ENCODE assay signal across 25 cellular contexts in the genomic region with DNA sequence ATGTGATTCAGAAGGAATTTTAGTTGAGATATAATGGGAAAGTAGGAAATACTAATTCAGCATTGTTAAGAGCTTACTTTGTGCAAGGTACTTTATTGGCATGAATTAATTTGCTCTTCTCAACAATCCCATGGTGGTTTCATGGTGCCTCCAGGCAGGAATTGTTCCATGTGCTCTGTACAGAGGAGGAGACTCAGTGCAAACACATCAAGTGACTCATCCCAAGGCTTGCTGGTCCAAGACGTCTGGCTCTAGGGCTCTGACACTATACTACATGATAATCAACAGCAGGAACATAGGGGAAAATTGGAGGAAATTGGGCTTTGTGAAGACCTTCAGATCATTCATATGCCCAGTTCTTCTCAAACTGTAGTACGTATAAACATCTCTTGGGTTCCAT.
DNase-seq lines count a peak whose midpoint lies in the region; ATAC-seq, FAIRE-seq and TF ChIP-seq lines count a peak whose summit lies in the region.
"Had no signal": no experiment of that assay in that cellular context is flagged by ENCODE, and none has a peak within 500 bp of the region (broad histone marks: within the 10 kb centered on the region; RNA-seq: fewer than 3 reads in every experiment).

No MANE protein-coding gene starts in this region.

- in situ Hi-C loops in IMR-90 (cut with MboI; ENCODE audit: low sequenced_read_pairs) = no loop called here
- in situ Hi-C loops in brain microvascular endothelial cell (cut with HindIII; ENCODE audit: low pct_ligation_motif_present, low sequenced_read_pairs) = no loop called here
- in situ Hi-C loops in HepG2 (cut with HindIII; ENCODE audit: extremely low pct_ligation_motif_present, low pct_unique_long_range_greater_than_20kb) = loop anchor here (25.0 kb wide), 1 partner anchor 1205 kb away; no protein-coding TSS in a partner anchor

- TF ChIP-seq RAD21 in IMR-90 (IDR thresholded peaks at IDR 0.05; ENCODE audit: low read length) (no peak), HepG2 (CRISPR knock-in tag; IDR thresholded peaks at IDR 0.05) (no peak)

- H4K20me1 ChIP-seq in IMR-90 (ENCODE audit: insufficient read depth, low read length) (peaks cover 19% of the 10 kb centered on the region; the same call in 1 of the 2 replicates), HepG2 (ENCODE audit: insufficient read depth, low read length) (no peaks in the 10 kb centered on the region)

- H3K9me1 ChIP-seq in IMR-90 (ENCODE audit: insufficient read depth, low read length) = no peaks in the 10 kb centered on the region

- dilution Hi-C loops in IMR-90 (cut with HindIII; ENCODE audit: low sequenced_read_pairs, unreplicated experiment) = no loop called here

- no peaks in the 10 kb centered on the region for H3K27me3 ChIP-seq in IMR-90 (ENCODE audit: control insufficient read depth, insufficient read depth, low read length)
- H3K27me3 ChIP-seq in brain microvascular endothelial cell (replicated peaks) = no peaks in the 10 kb centered on the region
- peaks cover 0 to 13% of the 10 kb centered on the region in 2 experiments; a peak in 3 of 5 replicates for H3K27me3 ChIP-seq in HepG2 (ENCODE audit: control insufficient read depth in 1 of 2, insufficient read depth in 2 of 2, low read length in 2 of 2)
- H3K27me3 ChIP-seq in esophagus squamous epithelium = peaks cover 0 to 3% (median 0%) of the 10 kb centered on the region in 4 donors
- H3K27me3 ChIP-seq: body of pancreas had no signal

- H3K9me3 ChIP-seq in IMR-90 (ENCODE audit: control insufficient read depth, insufficient read depth, low read length) = no peaks in the 10 kb centered on the region
- H3K9me3 ChIP-seq in HepG2 (ENCODE audit: low read length) = no peaks in the 10 kb centered on the region
- H3K9me3 ChIP-seq in esophagus squamous epithelium = no peaks in the 10 kb centered on the region
- H3K9me3 ChIP-seq: body of pancreas, neutrophil, SK-N-SH had no signal

- H4K91ac ChIP-seq in IMR-90 (ENCODE audit: insufficient read depth, low read depth, low read length) = no peak overlapping the region

- H2AFZ ChIP-seq in IMR-90 (replicated peaks; ENCODE audit: low read length, poor library complexity) (no peak overlapping the region), HepG2 (ENCODE audit: low read length) (no peak overlapping the region)

- ATAC-seq in IMR-90 (ENCODE audit: low read depth) (peak; percentile 94), HepG2 (no peak), GM21367 (IDR thresholded peaks at IDR 0.05; ENCODE audit: unreplicated experiment) (no peak), HG03108 (IDR thresholded peaks at IDR 0.05; ENCODE audit: unreplicated experiment) (no peak)
- ATAC-seq: activated T-helper 17 cell treated with anti-CD3 and anti-CD28 coated beads, Interleukin-2, amount 50 U/mL, for 72 hours; body of pancreas had no signal

- peaks cover 32 to 65% of the 10 kb centered on the region in 2 experiments for H3K79me1 ChIP-seq in IMR-90 (ENCODE audit: low read depth in 1 of 2, low read length in 2 of 2)

- no peak overlapping the region for H3K4me2 ChIP-seq in IMR-90 (ENCODE audit: low read depth, low read length)
- no peak overlapping the region for H3K4me2 ChIP-seq in HepG2 (ENCODE audit: low read depth, low read length)
- H3K4me2 ChIP-seq: SK-N-SH had no signal

- intact Hi-C loops in IMR-90 (cut with micrococcal nuclease) = loop anchor here (10.0 kb wide), 2 partner anchors 687 to 997 kb away; a partner anchor contains a TSS
- intact Hi-C loops in HepG2 (cut with micrococcal nuclease; ENCODE audit: unreplicated experiment) = no loop called here
- intact Hi-C loops in esophagus squamous epithelium (cut with DNase I) = loop anchor here (10.0 kb wide), 1 partner anchor 1207 kb away; no protein-coding TSS in a partner anchor

- TF ChIP-seq EP300 in HepG2 (IDR thresholded peaks at IDR 0.05; ENCODE audit: low read depth in 2 of 2, low read length in 2 of 2) = no peak
- no peak for TF ChIP-seq EP300 in HepG2 (CRISPR knock-in tag; IDR thresholded peaks at IDR 0.05; ENCODE audit: borderline replicate concordance)

- H3K36me3 ChIP-seq in IMR-90 (ENCODE audit: control insufficient read depth, insufficient read depth, low read length) (no peaks in the 10 kb centered on the region), brain microvascular endothelial cell (replicated peaks) (no peaks in the 10 kb centered on the region), HepG2 (replicated peaks in 1 of 2; ENCODE audit: control insufficient read depth in 1 of 2, insufficient read depth in 2 of 2, low read length in 2 of 2) (no peaks in the 10 kb centered on the region), esophagus squamous epithelium (no peaks in the 10 kb centered on the region)
- H3K36me3 ChIP-seq: neutrophil had no signal

- H3K27ac ChIP-seq in IMR-90 (ENCODE audit: insufficient read depth, low read length) (no peak overlapping the region), brain microvascular endothelial cell (no peak overlapping the region), HepG2 (ENCODE audit: extremely low read length, insufficient read depth, low read length) (no peak overlapping the region), esophagus squamous epithelium (no peak overlapping the region)
- H3K27ac ChIP-seq: body of pancreas, neutrophil, RWPE1, skin epidermis had no signal

- no peak overlapping the region for H2BK15ac ChIP-seq in IMR-90 (ENCODE audit: low read depth, low read length)

- no peaks in the 10 kb centered on the region for H3K79me2 ChIP-seq in HepG2 (ENCODE audit: insufficient read depth, low read length)

- CTCF ChIA-PET in IMR-90 (lab: Yijun Ruan, JAX) = interaction anchor here (1.1 kb wide), 1 partner anchor 19 kb away, joined by 5 read pairs; no protein-coding TSS in a partner anchor
- CTCF ChIA-PET in HepG2 (lab: Yijun Ruan, JAX; ENCODE audit: low intra/inter-chr PET ratio, low total read pairs) = no interaction called here

- no peak overlapping the region for H3K18ac ChIP-seq in IMR-90 (ENCODE audit: low read depth, low read length)

- BruUV-seq in IMR-90 (replicated peaks; lab: Mats Ljungman, UMichigan) (no TSS peak), HepG2 (replicated peaks; lab: Mats Ljungman, UMichigan) (no TSS peak)

- H3K4me1 ChIP-seq in IMR-90 (ENCODE audit: control insufficient read depth, insufficient read depth, low read length) = peaks cover 5% of the 10 kb centered on the region; the same call in 1 of the 2 replicates
- H3K4me1 ChIP-seq in HepG2 (ENCODE audit: insufficient read depth, low read length) = no peaks in the 10 kb centered on the region
- peaks cover 0 to 7% (median 0%) of the 10 kb centered on the region in 3 donors for H3K4me1 ChIP-seq in esophagus squamous epithelium
- H3K4me1 ChIP-seq: body of pancreas had no signal

- H4K5ac ChIP-seq in IMR-90 (ENCODE audit: low read depth, low read length) = no peak overlapping the region

- TF ChIP-seq POLR2A in IMR-90 (IDR thresholded peaks at IDR 0.05; ENCODE audit: low read depth, low read length) (no peak), HepG2 (IDR thresholded peaks at IDR 0.05; ENCODE audit: insufficient read depth in 1 of 2, low read depth in 2 of 2, low read length in 2 of 2) (no peak), esophagus squamous epithelium (IDR thresholded peaks at IDR 0.05) (no peak)

- POLR2A ChIA-PET in IMR-90 (lab: Charles Lee; ENCODE audit: unreplicated experiment) = no interaction called here
- POLR2A ChIA-PET in HepG2 (lab: Yijun Ruan, JAX) = no interaction called here

- no peak overlapping the region for H2AK5ac ChIP-seq in IMR-90 (ENCODE audit: low read depth, low read length)

- no peak overlapping the region for H3K4ac ChIP-seq in IMR-90 (ENCODE audit: low read depth, low read length)

- no peak overlapping the region for H3K56ac ChIP-seq in IMR-90 (ENCODE audit: extremely low read depth, insufficient read depth, low read length)

- no peak overlapping the region for H2AK9ac ChIP-seq in IMR-90 (replicated peaks; ENCODE audit: low read depth, low read length, poor library complexity)

- WGBS in IMR-90 (ENCODE audit: extremely low coverage in 2 of 2, insufficient read length in 1 of 2), 2 experiments = no CpG with 5 or more reads among the region's 2 CpGs
- WGBS in HepG2 (ENCODE audit: low lambda C conversion rate) = 28% methylated on average over 2 of the region's 2 CpGs
- 46 to 78% methylated on average over 2 of the region's 2 CpGs for whole genome bisulfite sequencing in esophagus squamous epithelium, 2 donors

- H2BK20ac ChIP-seq in IMR-90 (ENCODE audit: low read depth, low read length) = no peak overlapping the region

- H4K8ac ChIP-seq in IMR-90 (ENCODE audit: low read depth in 2 of 2, low read length in 2 of 2) = no peak overlapping the region

- H2BK5ac ChIP-seq in IMR-90 (ENCODE audit: low read depth, low read length, poor library complexity, severe bottlenecking) = no peak overlapping the region

- TF ChIP-seq CTCF in IMR-90 (conservative IDR thresholded peaks at IDR 0.05; ENCODE audit: low read depth, low read length) (no peak), brain microvascular endothelial cell (IDR thresholded peaks at IDR 0.05; ENCODE audit: low read depth, low read length, missing control alignments) (no peak), fibroblast of the aortic adventitia (IDR thresholded peaks at IDR 0.05; ENCODE audit: insufficient read depth, low read length) (no peak), HepG2 (CRISPR knock-in tag; IDR thresholded peaks at IDR 0.05) (no peak), esophagus squamous epithelium (IDR thresholded peaks at IDR 0.05) (no peak)

- H3K9ac ChIP-seq in IMR-90 (ENCODE audit: low read depth, low read length) (no peak overlapping the region), HepG2 (ENCODE audit: insufficient read depth, low read depth, low read length) (no peak overlapping the region)
- H3K9ac ChIP-seq: SK-N-SH had no signal

- H3K14ac ChIP-seq in IMR-90 (replicated peaks; ENCODE audit: low read depth, low read length) = no peak overlapping the region; the same call in 1 of the 2 replicates

- FAIRE-seq in HepG2 (lab: Jason Lieb, UNC) = no peak
- FAIRE-seq: endometrium, G401.6 had no signal

- H2BK120ac ChIP-seq in IMR-90 (ENCODE audit: low read depth, low read length) = no peak overlapping the region

- peak; percentile 20 for DNase-seq in AG08396 (ENCODE audit: low spot score)
- peak; percentile 75 for DNase-seq in IMR-90
- peak; percentile 68 for DNase-seq in brain microvascular endothelial cell
- peak; percentile 65 for DNase-seq in fibroblast of the aortic adventitia (ENCODE audit: low read depth)
- no peak for DNase-seq in HepG2 (ENCODE audit: low spot score)
- no peak for DNase-seq in esophagus squamous epithelium (lab: John Stamatoyannopoulos, UW)
- DNase-seq: activated CD4-positive, alpha-beta T cell treated with anti-CD3 and anti-CD28 coated beads, Interleukin-2, amount 50 U/mL, for 1 hour; activated CD8-positive, alpha-beta memory T cell treated with anti-CD3 and anti-CD28 coated beads, Interleukin-2, amount 50 U/mL, for 4 hours; activated naive CD8-positive, alpha-beta T cell treated with anti-CD3 and anti-CD28 coated beads for 36 hours; body of pancreas; cortex of kidney; NCI-H1417; NCI-H526; SK-N-SH; stimulated activated CD4-positive, alpha-beta T cell treated with anti-CD3 and anti-CD28 coated beads, Interleukin-1b, Interleukin-23, amount 100 ng/mL, for 48 hours; substantia nigra; T-helper 2 cell had no signal

- H3K23ac ChIP-seq in IMR-90 (ENCODE audit: low read depth, low read length) = no peak overlapping the region

- no peak overlapping the region for H3K4me3 ChIP-seq in IMR-90 (ENCODE audit: insufficient read depth, low read depth, low read length)
- H3K4me3 ChIP-seq in brain microvascular endothelial cell (ENCODE audit: low read depth, low read length) = no peak overlapping the region
- H3K4me3 ChIP-seq in fibroblast of the aortic adventitia (ENCODE audit: low read depth, low read length) = no peak overlapping the region
- H3K4me3 ChIP-seq in HepG2 (replicated peaks in 1 of 3; ENCODE audit: insufficient read depth in 1 of 3, low read depth in 2 of 3, low read length in 3 of 3) = no peak overlapping the region
- no peak overlapping the region for H3K4me3 ChIP-seq in esophagus squamous epithelium
- H3K4me3 ChIP-seq: body of pancreas, skin epidermis had no signal

Comparison
In these comparisons a context has a peak if more than half of its experiments do, and no peak if none do; other contexts are left out.
1. DNase-seq: peak in AG08396 (single experiment), IMR-90 (single experiment), brain microvascular endothelial cell (single experiment) and fibroblast of the aortic adventitia (single experiment); none in HepG2 (single experiment) and esophagus squamous epithelium (single experiment).